In genomic region chr20:20466341-20466879, GRCh38 we compare ENCODE assay signal across 8 cellular contexts.
DNase-seq lines count a peak whose midpoint lies in the region; ATAC-seq, FAIRE-seq and TF ChIP-seq lines count a peak whose summit lies in the region.

No MANE protein-coding gene starts in this region.

- no peak overlapping the region for H3K4me3 ChIP-seq in astrocyte (ENCODE audit: insufficient read depth, low read depth, low read length)

- no peak for TF ChIP-seq CTCF in astrocyte (IDR thresholded peaks at IDR 0.05; ENCODE audit: insufficient read depth, low read depth, low read length)

- FAIRE-seq in GM12891 (lab: Jason Lieb, UNC) (peak; percentile 99), astrocyte (lab: Jason Lieb, UNC) (no peak)

- H3K36me3 Mint-ChIP-seq in astrocyte (ENCODE audit: low read depth, unreplicated experiment) (peaks cover 2% of the 10 kb centered on the region), T-helper 17 cell (ENCODE audit: low read depth) (peaks cover 9% of the 10 kb centered on the region)

- H3K4me1 Mint-ChIP-seq in astrocyte (ENCODE audit: low read depth, unreplicated experiment) (peaks cover 19% of the 10 kb centered on the region), T-helper 17 cell (peaks cover 5% of the 10 kb centered on the region)

- H3K4me1 ChIP-seq in astrocyte (ENCODE audit: insufficient read depth, low read length): peaks cover 13% of the 10 kb centered on the region

- H2AFZ ChIP-seq in astrocyte (ENCODE audit: low read depth, low read length): no peak overlapping the region

- no peak overlapping the region for H3K9ac ChIP-seq in astrocyte (ENCODE audit: low read length)

- H4K20me1 ChIP-seq in astrocyte (ENCODE audit: insufficient read depth, low read length): no peaks in the 10 kb centered on the region

- DNase-seq in GM12891 (ENCODE audit: insufficient read length, low spot score): no peak
- peak; percentile 89 for DNase-seq in astrocyte (ENCODE audit: low read depth)
- no peak for DNase-seq in NK-92 treated with Interleukin-12 subunit alpha and Interleukin-12 subunit beta, amount 100 ng/mL, for 24 hours (lab: John Stamatoyannopoulos, UW)
- DNase-seq in ureter (ENCODE audit: low spot score): no peak
- no peak for DNase-seq in T-helper 17 cell
- no peak for DNase-seq in G401 (ENCODE audit: low spot score)

- H3K4me3 Mint-ChIP-seq in astrocyte (ENCODE audit: unreplicated experiment) (no peak overlapping the region), T-helper 17 cell (no peak overlapping the region)

- H3K79me2 ChIP-seq in astrocyte (ENCODE audit: insufficient read depth, low read length): no peaks in the 10 kb centered on the region

- ATAC-seq in GM19463 (IDR thresholded peaks at IDR 0.05; ENCODE audit: unreplicated experiment) (peak; percentile 85), HG03460 (IDR thresholded peaks at IDR 0.05; ENCODE audit: unreplicated experiment) (peak; percentile 84), T-helper 17 cell (no peak)

- H3K27me3 Mint-ChIP-seq in astrocyte (ENCODE audit: low read depth, unreplicated experiment) (peaks cover 2% of the 10 kb centered on the region), T-helper 17 cell (no peaks in the 10 kb centered on the region)

- no peak overlapping the region for H3K4me2 ChIP-seq in astrocyte (ENCODE audit: low read length)

- H3K36me3 ChIP-seq in astrocyte (ENCODE audit: insufficient read depth, low read length): no peaks in the 10 kb centered on the region

- in situ Hi-C loops in G401 (cut with HindIII; ENCODE audit: low sequenced_read_pairs): no loop called here

- no peak overlapping the region for H3K27ac ChIP-seq in astrocyte (ENCODE audit: low read depth, low read length)

- H3K9me3 Mint-ChIP-seq in astrocyte (ENCODE audit: unreplicated experiment): no peaks in the 10 kb centered on the region

- no peaks in the 10 kb centered on the region for H3K27me3 ChIP-seq in astrocyte (ENCODE audit: insufficient read depth, low read length)

- peak overlapping the region; percentile 98 for H3K27ac Mint-ChIP-seq in astrocyte (ENCODE audit: unreplicated experiment)
- H3K27ac Mint-ChIP-seq in T-helper 17 cell: no peak overlapping the region

- peak; percentile 63; the same call in 1 of the 2 replicates for TF ChIP-seq POLR2A in GM12891 (IDR thresholded peaks at IDR 0.05; ENCODE audit: low read depth, low read length)

- H3K9me3 ChIP-seq in astrocyte (ENCODE audit: insufficient read depth, low read depth, low read length): no peaks in the 10 kb centered on the region
- no peaks in the 10 kb centered on the region for H3K9me3 ChIP-seq in T-helper 17 cell (ENCODE audit: control insufficient read depth, low read length, poor library complexity, severe bottlenecking)

TF ChIP-seq in GM12891, 5 proteins besides CTCF, POLR2A, EP300 and RAD21:
- TF ChIP-seq TAF1 (IDR thresholded peaks at IDR 0.05; ENCODE audit: low read depth, low read length) (peak; percentile 51; the same call in 1 of the 2 replicates), POU2F2 (IDR thresholded peaks at IDR 0.05; ENCODE audit: low read depth, low read length) (peak; percentile 71), POLR2AphosphoS5 (IDR thresholded peaks at IDR 0.05; ENCODE audit: low read depth, low read length) (peak; percentile 48; the same call in 1 of the 2 replicates), SPI1 (IDR thresholded peaks at IDR 0.05; ENCODE audit: low read depth, low read length) (no peak), PAX5 (IDR thresholded peaks at IDR 0.05; ENCODE audit: insufficient read depth, low read length, severe bottlenecking) (peak; percentile 97)
